In genomic region chr10:34528320-34528719, GRCh38 we compare ENCODE assay signal across 9 cellular contexts.
DNase-seq lines count a peak whose midpoint lies in the region; ATAC-seq and TF ChIP-seq lines count a peak whose summit lies in the region.
"Had no signal": no experiment of that assay in that cellular context is flagged by ENCODE, and none has a peak within 500 bp of the region (broad histone marks: within the 10 kb centered on the region; RNA-seq: fewer than 3 reads in every experiment).

No MANE protein-coding gene starts in this region.

- in situ Hi-C loops in GM13977 (cut with MboI; ENCODE audit: low pct_unique_long_range_greater_than_20kb, low sequenced_read_pairs, unreplicated experiment) = no loop called here

- no peak overlapping the region for H3K4me3 ChIP-seq in heart right ventricle

- H3K27ac ChIP-seq in heart right ventricle = no peak overlapping the region

- peaks cover 37% of the 10 kb centered on the region for H3K36me3 Mint-ChIP-seq in nephron progenitor cell (ENCODE audit: low read depth)
- no peaks in the 10 kb centered on the region for H3K36me3 Mint-ChIP-seq in activated T-helper 1 cell treated with anti-CD3 and anti-CD28 coated beads, Interleukin-12 subunit alpha, Interleukin-12 subunit beta, Interleukin-2, Interleukin-4 antibody, amounts not matched to agents 30 ng/mL and 10 ng/mL and 1 ng/mL, durations not matched to agents 14 hours and 24 hours and 36 hours (ENCODE audit: low read depth)
- H3K36me3 Mint-ChIP-seq: activated naive CD4-positive, alpha-beta T cell treated with anti-CD3 and anti-CD28 coated beads, Interleukin-2, amount 50 U/mL, for 24 hours had no signal

- H3K4me1 Mint-ChIP-seq in nephron progenitor cell = peaks cover 23% of the 10 kb centered on the region
- no peaks in the 10 kb centered on the region for H3K4me1 Mint-ChIP-seq in activated T-helper 1 cell treated with anti-CD3 and anti-CD28 coated beads, Interleukin-12 subunit alpha, Interleukin-12 subunit beta, Interleukin-2, Interleukin-4 antibody, amounts not matched to agents 30 ng/mL and 10 ng/mL and 1 ng/mL, durations not matched to agents 14 hours and 24 hours and 36 hours (ENCODE audit: low read depth)
- H3K4me1 Mint-ChIP-seq: activated naive CD4-positive, alpha-beta T cell treated with anti-CD3 and anti-CD28 coated beads, Interleukin-2, amount 50 U/mL, for 24 hours had no signal

- H3K27me3 Mint-ChIP-seq in nephron progenitor cell (ENCODE audit: low read depth, poor library complexity) = no peaks in the 10 kb centered on the region
- peaks cover 2% of the 10 kb centered on the region for H3K27me3 Mint-ChIP-seq in activated T-helper 1 cell treated with anti-CD3 and anti-CD28 coated beads, Interleukin-12 subunit alpha, Interleukin-12 subunit beta, Interleukin-2, Interleukin-4 antibody, amounts not matched to agents 30 ng/mL and 10 ng/mL and 1 ng/mL, durations not matched to agents 14 hours and 24 hours and 36 hours (ENCODE audit: insufficient read depth)

- 66 to 81% methylated on average over 3 of the region's 3 CpGs for WGBS in heart right ventricle, 2 donors

- H3K4me1 ChIP-seq in heart right ventricle = peaks cover 0 to 29% (median 25%) of the 10 kb centered on the region in 9 donors

- intact Hi-C loops in activated T-helper 1 cell treated with anti-CD3 and anti-CD28 coated beads, Interleukin-12 subunit alpha, Interleukin-12 subunit beta, Interleukin-2, Interleukin-4 antibody, amounts not matched to agents 30 ng/mL and 10 ng/mL and 1 ng/mL, durations not matched to agents 14 hours and 24 hours and 36 hours (cut with micrococcal nuclease) = no loop called here
- intact Hi-C loops in heart right ventricle (cut with DNase I) = loop anchor here in 4 of 10 donors (5.0 to 10.0 kb wide), 3 partner anchors 106 to 1194 kb away; partner anchors contain the start of gene NRP1 (in 1 of the 4)

- DNase-seq in HPDE6-E6E7 (ENCODE audit: extremely low spot score) = peak; percentile 27
- peak; percentile 97 for DNase-seq in astrocyte of the hippocampus (ENCODE audit: low read depth, low spot score)
- no peak for DNase-seq in nephron progenitor cell
- DNase-seq in GM13977 (ENCODE audit: low spot score) = no peak
- DNase-seq in activated T-helper 1 cell treated with anti-CD3 and anti-CD28 coated beads, Interleukin-12 subunit alpha, Interleukin-12 subunit beta, Interleukin-2, Interleukin-4 antibody, amounts not matched to agents 30 ng/mL and 10 ng/mL and 1 ng/mL, durations not matched to agents 14 hours and 24 hours and 36 hours (ENCODE audit: low spot score) = no peak
- DNase-seq in heart right ventricle = no peak

- peaks cover 0 to 12% (median 0%) of the 10 kb centered on the region in 11 donors for H3K9me3 ChIP-seq in heart right ventricle

- no peak overlapping the region for H3K4me3 Mint-ChIP-seq in nephron progenitor cell
- H3K4me3 Mint-ChIP-seq in activated T-helper 1 cell treated with anti-CD3 and anti-CD28 coated beads, Interleukin-12 subunit alpha, Interleukin-12 subunit beta, Interleukin-2, Interleukin-4 antibody, amounts not matched to agents 30 ng/mL and 10 ng/mL and 1 ng/mL, durations not matched to agents 14 hours and 24 hours and 36 hours = no peak overlapping the region
- H3K4me3 Mint-ChIP-seq: activated naive CD4-positive, alpha-beta T cell treated with anti-CD3 and anti-CD28 coated beads, Interleukin-2, amount 50 U/mL, for 24 hours had no signal

- no peaks in the 10 kb centered on the region for H3K36me3 ChIP-seq in heart right ventricle

- no peaks in the 10 kb centered on the region for H3K27me3 ChIP-seq in heart right ventricle

- TF ChIP-seq CTCF in nephron progenitor cell (IDR thresholded peaks at IDR 0.05) = no peak
- no peak for TF ChIP-seq CTCF in GM13977 (IDR thresholded peaks at IDR 0.05; ENCODE audit: extremely low read depth, insufficient read depth, missing control alignments)
- TF ChIP-seq CTCF in heart right ventricle (IDR thresholded peaks at IDR 0.05) = no peak

- ATAC-seq in GM18867 (IDR thresholded peaks at IDR 0.05; ENCODE audit: unreplicated experiment) (peak; percentile 62), GM19351 (IDR thresholded peaks at IDR 0.05; ENCODE audit: unreplicated experiment) (no peak), heart right ventricle (no peak)

- peaks cover 22% of the 10 kb centered on the region for H3K9me3 Mint-ChIP-seq in nephron progenitor cell
- H3K9me3 Mint-ChIP-seq in activated T-helper 1 cell treated with anti-CD3 and anti-CD28 coated beads, Interleukin-12 subunit alpha, Interleukin-12 subunit beta, Interleukin-2, Interleukin-4 antibody, amounts not matched to agents 30 ng/mL and 10 ng/mL and 1 ng/mL, durations not matched to agents 14 hours and 24 hours and 36 hours = no peaks in the 10 kb centered on the region
- H3K9me3 Mint-ChIP-seq: activated naive CD4-positive, alpha-beta T cell treated with anti-CD3 and anti-CD28 coated beads, Interleukin-2, amount 50 U/mL, for 24 hours had no signal

- peak overlapping the region; percentile 7 for H3K27ac Mint-ChIP-seq in nephron progenitor cell
- no peak overlapping the region for H3K27ac Mint-ChIP-seq in activated T-helper 1 cell treated with anti-CD3 and anti-CD28 coated beads, Interleukin-12 subunit alpha, Interleukin-12 subunit beta, Interleukin-2, Interleukin-4 antibody, amounts not matched to agents 30 ng/mL and 10 ng/mL and 1 ng/mL, durations not matched to agents 14 hours and 24 hours and 36 hours
- H3K27ac Mint-ChIP-seq: activated naive CD4-positive, alpha-beta T cell treated with anti-CD3 and anti-CD28 coated beads, Interleukin-2, amount 50 U/mL, for 24 hours had no signal

Comparison
In these comparisons a context has a peak if more than half of its experiments do, and no peak if none do; other contexts are left out.
1. DNase-seq: peak in HPDE6-E6E7 (single experiment) and astrocyte of the hippocampus (single experiment); none in nephron progenitor cell (single experiment), GM13977 (single experiment), activated T-helper 1 cell treated with anti-CD3 and anti-CD28 coated beads, Interleukin-12 subunit alpha, Interleukin-12 subunit beta, Interleukin-2, Interleukin-4 antibody, amounts not matched to agents 30 ng/mL and 10 ng/mL and 1 ng/mL, durations not matched to agents 14 hours and 24 hours and 36 hours (single experiment) and heart right ventricle (0 of 2).